In the genomic region with DNA sequence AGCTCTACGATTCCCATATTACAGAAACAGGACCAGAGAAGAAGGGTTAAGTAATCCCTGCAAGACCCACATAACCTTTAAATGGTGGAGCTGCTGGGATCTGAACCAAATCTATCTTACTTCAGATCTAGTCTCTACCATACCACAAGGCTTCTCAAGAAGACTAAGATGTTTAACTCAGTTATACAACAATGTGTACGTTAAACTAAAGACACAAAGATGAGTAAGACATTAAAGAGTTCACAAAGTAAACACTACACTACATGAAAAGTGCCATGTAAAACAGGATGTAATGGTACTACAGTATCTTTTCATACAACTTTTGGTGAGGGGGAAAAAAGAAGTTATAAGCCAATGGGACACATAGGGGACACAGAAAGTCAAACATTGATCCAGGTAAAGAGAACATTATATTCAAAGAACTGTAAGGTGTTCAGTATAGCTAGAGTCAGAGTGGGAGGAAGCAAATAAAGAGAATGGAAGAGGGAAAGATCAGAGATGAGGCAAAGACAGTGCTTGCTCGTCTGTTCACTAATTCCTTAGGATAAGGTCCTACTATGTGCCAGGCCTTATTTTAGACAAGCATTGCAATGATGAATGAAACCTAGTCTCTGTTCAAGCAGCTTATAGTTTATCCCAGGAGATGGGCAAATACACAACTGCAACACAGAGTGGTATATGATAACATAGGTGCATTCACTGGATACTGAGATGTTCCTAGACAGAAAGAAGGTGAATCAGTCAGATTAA, we compare ENCODE assay signal across 1 cellular context.
TF ChIP-seq lines count a peak whose summit lies in the region.

No MANE protein-coding gene starts in this region.

TF ChIP-seq in A549, 52 proteins besides CTCF, POLR2A, EP300 and RAD21:
- TF ChIP-seq RNF2 (IDR thresholded peaks at IDR 0.05; ENCODE audit: borderline replicate concordance, low read depth), result no peak
- TF ChIP-seq FOSL2 (IDR thresholded peaks at IDR 0.05), result no peak
- no peak for TF ChIP-seq FOSL2 (CRISPR knock-in tag; IDR thresholded peaks at IDR 0.05)
- no peak for TF ChIP-seq POLR2AphosphoS2 (conservative IDR thresholded peaks at IDR 0.05; ENCODE audit: low read length)
- TF ChIP-seq CHD2 (IDR thresholded peaks at IDR 0.05; ENCODE audit: low read length, partially characterized antibody), result no peak
- no peak for TF ChIP-seq ESRRA (IDR thresholded peaks at IDR 0.05; ENCODE audit: borderline replicate concordance, low read length)
- TF ChIP-seq FOXS1 (CRISPR knock-in tag; IDR thresholded peaks at IDR 0.05), result no peak
- no peak for TF ChIP-seq HDAC2 (IDR thresholded peaks at IDR 0.05)
- TF ChIP-seq HMGXB4 (CRISPR knock-in tag; IDR thresholded peaks at IDR 0.05; ENCODE audit: borderline replicate concordance), result no peak
- no peak for TF ChIP-seq ATOH8 (CRISPR knock-in tag; IDR thresholded peaks at IDR 0.05; ENCODE audit: low read depth)
- no peak for TF ChIP-seq NPAS2 (CRISPR knock-in tag; IDR thresholded peaks at IDR 0.05; ENCODE audit: borderline replicate concordance)
- TF ChIP-seq NFE2L2 (conservative IDR thresholded peaks at IDR 0.05; ENCODE audit: low read length), result no peak
- TF ChIP-seq TFCP2L1 (CRISPR knock-in tag; IDR thresholded peaks at IDR 0.05), result no peak
- no peak for TF ChIP-seq MAFK (IDR thresholded peaks at IDR 0.05; ENCODE audit: partially characterized antibody)
- TF ChIP-seq HEYL (CRISPR knock-in tag; IDR thresholded peaks at IDR 0.05), result no peak
- TF ChIP-seq, protein P1, sequence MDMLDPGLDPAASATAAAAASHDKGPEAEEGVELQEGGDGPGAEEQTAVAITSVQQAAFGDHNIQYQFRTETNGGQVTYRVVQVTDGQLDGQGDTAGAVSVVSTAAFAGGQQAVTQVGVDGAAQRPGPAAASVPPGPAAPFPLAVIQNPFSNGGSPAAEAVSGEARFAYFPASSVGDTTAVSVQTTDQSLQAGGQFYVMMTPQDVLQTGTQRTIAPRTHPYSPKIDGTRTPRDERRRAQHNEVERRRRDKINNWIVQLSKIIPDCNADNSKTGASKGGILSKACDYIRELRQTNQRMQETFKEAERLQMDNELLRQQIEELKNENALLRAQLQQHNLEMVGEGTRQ (IDR thresholded peaks at IDR 0.05), result no peak
